11 cellular contexts compared by ENCODE assay signal in the genomic region with DNA sequence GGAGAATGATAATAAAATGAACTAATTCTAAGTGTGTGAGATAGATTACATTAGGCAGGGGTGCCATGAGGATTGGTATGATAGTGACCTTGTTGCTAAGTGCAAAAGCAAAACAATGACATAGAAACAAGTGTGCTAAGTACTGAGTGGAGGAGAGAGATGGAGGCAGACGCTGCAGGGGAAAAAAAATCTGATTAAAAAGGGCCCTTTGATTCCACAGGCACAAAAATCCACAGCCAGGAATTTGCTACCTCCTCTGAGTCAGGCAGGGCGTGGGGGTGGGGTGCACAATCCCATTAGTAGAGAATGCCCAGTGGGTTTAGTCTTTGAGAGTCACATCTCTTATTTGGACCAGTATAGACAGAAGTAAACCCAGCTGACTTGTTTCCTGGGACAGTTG. TPM values are rescaled to one million over a fixed set of nuclear protein-coding genes. Genes with fewer than 3 reads are reported as not detected.
DNase-seq lines count a peak whose midpoint lies in the region; ATAC-seq and TF ChIP-seq lines count a peak whose summit lies in the region.
"Had no signal": no experiment of that assay in that cellular context is flagged by ENCODE, and none has a peak within 500 bp of the region (broad histone marks: within the 10 kb centered on the region; RNA-seq: fewer than 3 reads in every experiment).

A gene with protein sequence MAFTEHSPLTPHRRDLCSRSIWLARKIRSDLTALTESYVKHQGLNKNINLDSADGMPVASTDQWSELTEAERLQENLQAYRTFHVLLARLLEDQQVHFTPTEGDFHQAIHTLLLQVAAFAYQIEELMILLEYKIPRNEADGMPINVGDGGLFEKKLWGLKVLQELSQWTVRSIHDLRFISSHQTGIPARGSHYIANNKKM (plus strand): TSS at position 322 of the 400 bp plus-strand sequence. CDS start 88 bp downstream, outside the sequence.

- no peak for ATAC-seq in stimulated activated naive CD8-positive, alpha-beta T cell treated with anti-CD3 and anti-CD28 coated beads, Interleukin-15, amount 100 ng/mL, for 72 hours
- ATAC-seq in HG03039 (IDR thresholded peaks at IDR 0.05; ENCODE audit: unreplicated experiment), result no peak
- no peak for ATAC-seq in HG02840 (IDR thresholded peaks at IDR 0.05; ENCODE audit: low FRiP score, unreplicated experiment)

- peaks cover 0 to 9% of the 10 kb centered on the region in 2 donors for H3K4me1 ChIP-seq in ascending aorta

- H3K36me3 ChIP-seq in ascending aorta, result peaks cover 48 to 64% of the 10 kb centered on the region in 2 donors

- H3K4me1 Mint-ChIP-seq in activated naive CD4-positive, alpha-beta T cell treated with anti-CD3 and anti-CD28 coated beads, Interleukin-2, amount 10 ng/mL, durations not matched to agents 7 days and 5 days, result peaks cover 11% of the 10 kb centered on the region
- H3K4me1 Mint-ChIP-seq in activated T-helper 1 cell treated with anti-CD3 and anti-CD28 coated beads, Interleukin-12 subunit alpha, Interleukin-12 subunit beta, Interleukin-2, Interleukin-4 antibody, amounts not matched to agents 30 ng/mL and 10 ng/mL and 1 ng/mL, durations not matched to agents 14 hours and 24 hours and 36 hours (ENCODE audit: low read depth), result peaks cover 25% of the 10 kb centered on the region
- H3K4me1 Mint-ChIP-seq in stimulated activated naive CD8-positive, alpha-beta T cell treated with anti-CD3 and anti-CD28 coated beads, Interleukin-15, amount 100 ng/mL, for 72 hours, result peaks cover 40% of the 10 kb centered on the region

- H3K9me3 Mint-ChIP-seq in activated naive CD4-positive, alpha-beta T cell treated with anti-CD3 and anti-CD28 coated beads, Interleukin-2, amount 10 ng/mL, durations not matched to agents 7 days and 5 days, result no peaks in the 10 kb centered on the region
- H3K9me3 Mint-ChIP-seq in activated T-helper 1 cell treated with anti-CD3 and anti-CD28 coated beads, Interleukin-12 subunit alpha, Interleukin-12 subunit beta, Interleukin-2, Interleukin-4 antibody, amounts not matched to agents 30 ng/mL and 10 ng/mL and 1 ng/mL, durations not matched to agents 14 hours and 24 hours and 36 hours, result no peaks in the 10 kb centered on the region
- no peaks in the 10 kb centered on the region for H3K9me3 Mint-ChIP-seq in stimulated activated naive CD8-positive, alpha-beta T cell treated with anti-CD3 and anti-CD28 coated beads, Interleukin-15, amount 100 ng/mL, for 72 hours
- H3K9me3 Mint-ChIP-seq: activated B cell treated with CpG ODN at 0.5 μM for 24 hours, nephron had no signal

- intact Hi-C loops in activated T-helper 1 cell treated with anti-CD3 and anti-CD28 coated beads, Interleukin-12 subunit alpha, Interleukin-12 subunit beta, Interleukin-2, Interleukin-4 antibody, amounts not matched to agents 30 ng/mL and 10 ng/mL and 1 ng/mL, durations not matched to agents 14 hours and 24 hours and 36 hours (cut with micrococcal nuclease), result no loop called here
- intact Hi-C loops in ascending aorta (cut with DNase I), result no loop called here

- H3K27me3 Mint-ChIP-seq in activated naive CD4-positive, alpha-beta T cell treated with anti-CD3 and anti-CD28 coated beads, Interleukin-2, amount 10 ng/mL, durations not matched to agents 7 days and 5 days, result no peaks in the 10 kb centered on the region
- no peaks in the 10 kb centered on the region for H3K27me3 Mint-ChIP-seq in activated T-helper 1 cell treated with anti-CD3 and anti-CD28 coated beads, Interleukin-12 subunit alpha, Interleukin-12 subunit beta, Interleukin-2, Interleukin-4 antibody, amounts not matched to agents 30 ng/mL and 10 ng/mL and 1 ng/mL, durations not matched to agents 14 hours and 24 hours and 36 hours (ENCODE audit: insufficient read depth)
- no peaks in the 10 kb centered on the region for H3K27me3 Mint-ChIP-seq in stimulated activated naive CD8-positive, alpha-beta T cell treated with anti-CD3 and anti-CD28 coated beads, Interleukin-15, amount 100 ng/mL, for 72 hours
- H3K27me3 Mint-ChIP-seq: activated B cell treated with CpG ODN at 0.5 μM for 24 hours had no signal

- H3K4me3 ChIP-seq in ascending aorta, result no peak within 1 kb of the TSS
- H3K4me3 ChIP-seq: BLaER1 had no signal

- H3K4me3 Mint-ChIP-seq in activated naive CD4-positive, alpha-beta T cell treated with anti-CD3 and anti-CD28 coated beads, Interleukin-2, amount 10 ng/mL, durations not matched to agents 7 days and 5 days, result no peak within 1 kb of the TSS
- H3K4me3 Mint-ChIP-seq in activated T-helper 1 cell treated with anti-CD3 and anti-CD28 coated beads, Interleukin-12 subunit alpha, Interleukin-12 subunit beta, Interleukin-2, Interleukin-4 antibody, amounts not matched to agents 30 ng/mL and 10 ng/mL and 1 ng/mL, durations not matched to agents 14 hours and 24 hours and 36 hours, result no peak within 1 kb of the TSS
- H3K4me3 Mint-ChIP-seq in stimulated activated naive CD8-positive, alpha-beta T cell treated with anti-CD3 and anti-CD28 coated beads, Interleukin-15, amount 100 ng/mL, for 72 hours, result no peak within 1 kb of the TSS
- H3K4me3 Mint-ChIP-seq: activated B cell treated with CpG ODN at 0.5 μM for 24 hours, nephron had no signal

- no peaks in the 10 kb centered on the region for H3K27me3 ChIP-seq in ascending aorta
- H3K27me3 ChIP-seq: BLaER1 had no signal

- no peak for DNase-seq in activated naive CD4-positive, alpha-beta T cell treated with anti-CD3 and anti-CD28 coated beads, Interleukin-2, amount 10 ng/mL, durations not matched to agents 7 days and 5 days
- DNase-seq in activated naive CD4-positive, alpha-beta T cell treated with Interleukin-2 at 50 U/mL for 16 hours, result no peak
- no peak for DNase-seq in activated T-helper 1 cell treated with anti-CD3 and anti-CD28 coated beads, Interleukin-12 subunit alpha, Interleukin-12 subunit beta, Interleukin-2, Interleukin-4 antibody, amounts not matched to agents 30 ng/mL and 10 ng/mL and 1 ng/mL, durations not matched to agents 14 hours and 24 hours and 36 hours (ENCODE audit: low spot score)
- DNase-seq in glomerular visceral epithelial cell (ENCODE audit: extremely low spot score) (peak; percentile 25), ascending aorta (ENCODE audit: low spot score in 2 of 2) (no peak)
- DNase-seq in stimulated activated naive CD8-positive, alpha-beta T cell treated with anti-CD3 and anti-CD28 coated beads, Interleukin-15, amount 100 ng/mL, for 72 hours, result no peak
- DNase-seq: activated B cell treated with CpG ODN at 0.5 μM for 24 hours had no signal

- TF ChIP-seq CTCF in ascending aorta (IDR thresholded peaks at IDR 0.05), result no peak

- no peaks in the 10 kb centered on the region for H3K9me3 ChIP-seq in ascending aorta
- H3K9me3 ChIP-seq: BLaER1 had no signal

- peak within 1 kb of the TSS; percentile 67 for H3K27ac Mint-ChIP-seq in activated naive CD4-positive, alpha-beta T cell treated with anti-CD3 and anti-CD28 coated beads, Interleukin-2, amount 10 ng/mL, durations not matched to agents 7 days and 5 days
- peak within 1 kb of the TSS; percentile 43 for H3K27ac Mint-ChIP-seq in activated T-helper 1 cell treated with anti-CD3 and anti-CD28 coated beads, Interleukin-12 subunit alpha, Interleukin-12 subunit beta, Interleukin-2, Interleukin-4 antibody, amounts not matched to agents 30 ng/mL and 10 ng/mL and 1 ng/mL, durations not matched to agents 14 hours and 24 hours and 36 hours
- H3K27ac Mint-ChIP-seq in stimulated activated naive CD8-positive, alpha-beta T cell treated with anti-CD3 and anti-CD28 coated beads, Interleukin-15, amount 100 ng/mL, for 72 hours, result peak within 1 kb of the TSS; percentile 53 to 89
- H3K27ac Mint-ChIP-seq: activated B cell treated with CpG ODN at 0.5 μM for 24 hours, nephron had no signal

- H3K27ac ChIP-seq in ascending aorta, result no peak within 1 kb of the TSS
- H3K27ac ChIP-seq: BLaER1 had no signal

- peaks cover 59% of the 10 kb centered on the region for H3K36me3 Mint-ChIP-seq in activated naive CD4-positive, alpha-beta T cell treated with anti-CD3 and anti-CD28 coated beads, Interleukin-2, amount 10 ng/mL, durations not matched to agents 7 days and 5 days
- H3K36me3 Mint-ChIP-seq in activated T-helper 1 cell treated with anti-CD3 and anti-CD28 coated beads, Interleukin-12 subunit alpha, Interleukin-12 subunit beta, Interleukin-2, Interleukin-4 antibody, amounts not matched to agents 30 ng/mL and 10 ng/mL and 1 ng/mL, durations not matched to agents 14 hours and 24 hours and 36 hours (ENCODE audit: low read depth), result peaks cover 67% of the 10 kb centered on the region

- CTCF ChIA-PET in activated naive CD4-positive, alpha-beta T cell treated with anti-CD3 and anti-CD28 coated beads, Interleukin-2, amount 10 ng/mL, durations not matched to agents 7 days and 5 days (lab: Charles Lee), result interaction anchor here (1.4 to 1.9 kb wide), 2 partner anchors 7 to 46 kb away, joined by 6 read pairs; no protein-coding TSS in a partner anchor

RNA-seq across cellular contexts. Expression of the gene that starts here (rescaled TPM):
- total RNA-seq in activated T-helper 1 cell treated with anti-CD3 and anti-CD28 coated beads, Interleukin-12 subunit alpha, Interleukin-12 subunit beta, Interleukin-2, Interleukin-4 antibody, amounts not matched to agents 30 ng/mL and 10 ng/mL and 1 ng/mL, durations not matched to agents 14 hours and 24 hours and 36 hours, result 4.1 and 4.3 TPM in 2 replicates
- total RNA-seq in ascending aorta, result 1.9 TPM
